8 cellular contexts compared by ENCODE assay signal in the genomic region with DNA sequence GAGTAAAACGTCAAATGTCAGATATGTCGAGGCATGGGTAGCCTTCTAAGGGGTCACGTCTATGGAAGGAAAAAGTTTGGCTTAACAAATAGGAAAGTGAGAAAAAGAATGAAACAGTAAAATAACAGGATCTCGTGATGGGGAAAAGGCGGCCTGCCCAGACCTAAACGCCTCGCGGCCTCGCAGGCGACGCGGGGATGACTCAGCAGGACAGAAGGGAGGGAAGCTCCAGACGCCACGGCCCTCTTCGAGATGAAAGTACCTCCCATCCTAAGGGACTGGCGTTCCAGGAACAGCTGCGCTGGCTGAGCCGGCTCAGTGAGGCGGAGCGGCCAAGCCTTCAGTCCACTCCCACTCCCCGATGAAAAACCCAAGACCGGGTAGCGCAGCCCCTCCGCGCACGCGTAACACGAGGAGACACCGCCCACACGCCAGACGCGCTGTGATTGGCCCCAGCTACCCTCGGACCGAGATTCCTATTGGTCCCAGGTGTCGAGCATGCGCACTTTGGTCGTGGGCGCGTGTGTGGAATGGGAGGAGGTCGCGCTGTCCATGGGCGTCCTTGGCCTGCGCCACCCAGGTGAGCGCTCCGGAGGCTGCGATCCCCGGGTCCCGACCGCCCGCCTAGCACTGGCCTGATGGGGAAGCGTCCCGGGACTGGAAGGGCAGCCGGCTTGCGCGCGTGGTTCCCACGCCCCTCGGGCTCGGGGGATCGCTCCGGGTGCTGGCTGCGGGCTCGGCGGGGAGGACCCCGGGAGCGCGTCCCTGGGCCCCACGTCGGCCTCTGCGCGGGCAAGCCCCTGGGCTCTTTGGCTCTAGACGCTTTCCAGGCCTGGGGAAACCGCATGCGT.
DNase-seq lines count a peak whose midpoint lies in the region; ATAC-seq, FAIRE-seq and TF ChIP-seq lines count a peak whose summit lies in the region.

No MANE protein-coding gene starts in this region.

- H2BK15ac ChIP-seq in H1 (ENCODE audit: low read length): no peak overlapping the region

- TF ChIP-seq CTCF in H1 (IDR thresholded peaks at IDR 0.05; ENCODE audit: control extremely low read depth in 1 of 3, insufficient read depth in 1 of 3, low read depth in 1 of 3, low read length in 3 of 3): no peak

- no peak overlapping the region for H2BK12ac ChIP-seq in H1 (ENCODE audit: low read depth, low read length)

- no peaks in the 10 kb centered on the region for H3K23me2 ChIP-seq in H1 (ENCODE audit: low read depth, low read length)

- H3K9ac ChIP-seq in H1 (replicated peaks in 1 of 4; ENCODE audit: extremely low read depth in 1 of 4, low read depth in 3 of 4, low read length in 3 of 4): peak overlapping the region in 2 of 4 experiments; percentile 38 to 49; a peak in 4 of 7 replicates

- H3K56ac ChIP-seq in H1 (replicated peaks; ENCODE audit: insufficient read length, low read depth, low read length): no peak overlapping the region

- no peaks in the 10 kb centered on the region for H3K4me1 ChIP-seq in H1 (replicated peaks in 1 of 4; ENCODE audit: control insufficient read depth in 3 of 4, insufficient read depth in 4 of 4, low read length in 3 of 4)

- H2BK120ac ChIP-seq in H1 (replicated peaks; ENCODE audit: low read depth, low read length): no peak overlapping the region

- no peak overlapping the region for H4K5ac ChIP-seq in H1 (ENCODE audit: insufficient read length, low read depth, low read length)

- FAIRE-seq in H1 (lab: Jason Lieb, UNC) (no peak), H54 (lab: Jason Lieb, UNC) (no peak)

- no peak for TF ChIP-seq POLR2A in H1 (IDR thresholded peaks at IDR 0.05; ENCODE audit: control extremely low read depth in 1 of 2, low read depth in 2 of 2, low read length in 2 of 2)
- TF ChIP-seq POLR2A in H54 (IDR thresholded peaks at IDR 0.05; ENCODE audit: low read depth, low read length): no peak

- no peak overlapping the region for H2BK20ac ChIP-seq in H1 (ENCODE audit: low read length)

- TF ChIP-seq EP300 in H1 (IDR thresholded peaks at IDR 0.05; ENCODE audit: borderline replicate concordance in 1 of 2, low read depth in 2 of 2, low read length in 2 of 2): no peak

- H3K27me3 ChIP-seq in H1 (replicated peaks in 1 of 4; ENCODE audit: control insufficient read depth in 3 of 4, extremely low read depth in 1 of 4, insufficient read depth in 3 of 4, low read length in 3 of 4): no peaks in the 10 kb centered on the region; a peak in 2 of 7 replicates

- H3K36me3 ChIP-seq in H1 (ENCODE audit: control insufficient read depth in 2 of 4, insufficient read depth in 4 of 4, low read length in 3 of 4): no peaks in the 10 kb centered on the region; a peak in 2 of 8 replicates

- CTCF ChIA-PET in H1 (lab: Charles Lee; ENCODE audit: partially characterized antibody): no interaction called here

- WGBS in H1 (ENCODE audit: extremely low coverage in 1 of 2, insufficient coverage in 1 of 2, insufficient read length in 1 of 2, insufficient replicate concordance in 2 of 2, low coverage in 1 of 2, low lambda C conversion rate in 2 of 2, missing lambda C conversion rate in 1 of 2), 2 experiments: 27% methylated on average over 41 of the region's 74 CpGs; no CpG with 5 or more reads in 1 of the 2 experiments

- H3K4me3 ChIP-seq in GM08714 (ENCODE audit: low read length): peak overlapping the region; percentile 71
- peak overlapping the region in 3 of 4 experiments; percentile 54 to 69 (median 60) for H3K4me3 ChIP-seq in H1 (ENCODE audit: extremely low read depth in 1 of 4, insufficient read depth in 2 of 4, low read depth in 3 of 4, low read length in 4 of 4)

- no peak overlapping the region for H4K91ac ChIP-seq in H1 (replicated peaks; ENCODE audit: insufficient read length, low read length)

- POLR2A ChIA-PET in H1 (lab: Charles Lee; ENCODE audit: partially characterized antibody): no interaction called here

- H3K27ac ChIP-seq in H1 (ENCODE audit: low read depth, low read length): no peak overlapping the region

- H2AFZ ChIP-seq in H1 (ENCODE audit: low read length): peak overlapping the region; percentile 52; the same call in 1 of the 2 replicates

- no peak overlapping the region for H2BK5ac ChIP-seq in H1 (ENCODE audit: low read depth, low read length)

- no peak overlapping the region for H3K23ac ChIP-seq in H1 (ENCODE audit: insufficient read length)

- no peak overlapping the region for H2AK5ac ChIP-seq in H1 (ENCODE audit: low read depth, low read length)

- no peak overlapping the region for H3K14ac ChIP-seq in H1 (ENCODE audit: insufficient read length)

- H3K9me3 ChIP-seq in H1 (ENCODE audit: insufficient read depth in 2 of 2, low read depth in 1 of 2, low read length in 1 of 2): no peaks in the 10 kb centered on the region; a peak in 1 of 4 replicates

- peaks cover 0 to 14% of the 10 kb centered on the region in 2 experiments; a peak in 2 of 4 replicates for H3K79me2 ChIP-seq in H1 (ENCODE audit: control insufficient read depth in 1 of 2, insufficient read depth in 2 of 2, low read length in 2 of 2)

- no peaks in the 10 kb centered on the region for H3K79me1 ChIP-seq in H1 (ENCODE audit: low read depth, low read length)

- H3K4me2 ChIP-seq in H1 (ENCODE audit: insufficient read depth in 1 of 2, low read depth in 2 of 2, low read length in 2 of 2): peak overlapping the region in 1 of 2 experiments; percentile 70; a peak in 2 of 4 replicates

- peak; percentile 99 for DNase-seq in NCI-H2171 treated with DMSO at 0.1 percent for 48 hours (lab: John Stamatoyannopoulos, UW)
- DNase-seq in activated CD8-positive, alpha-beta memory T cell treated with anti-CD3 and anti-CD28 coated beads for 48 hours (ENCODE audit: low read depth in 2 of 3, low spot score in 2 of 3): peak; percentile 44 to 54 (median 52)
- DNase-seq in H1 (ENCODE audit: low read depth in 1 of 2, low spot score in 2 of 2): no peak
- DNase-seq in mesenteric fat pad (ENCODE audit: low spot score): peak; percentile 96
- peak; percentile 67 to 79 for DNase-seq in stimulated activated CD8-positive, alpha-beta memory T cell treated with anti-CD3 and anti-CD28 coated beads, Interleukin-2, amount 100 ng/mL, for 48 hours (ENCODE audit: low read depth in 2 of 2)
- no peak for DNase-seq in H54 (ENCODE audit: insufficient read length, low spot score)

- no peak; a peak in 1 of 4 replicates for TF ChIP-seq RAD21 in H1 (IDR thresholded peaks at IDR 0.05 in 1 of 2, conservative IDR thresholded peaks at IDR 0.05 in 1 of 2; ENCODE audit: low read depth in 2 of 2, low read length in 2 of 2)

- H3K18ac ChIP-seq in H1 (ENCODE audit: extremely low read depth, low read length): no peak overlapping the region

- peak; percentile 89 for ATAC-seq in HG02884 (IDR thresholded peaks at IDR 0.05; ENCODE audit: unreplicated experiment)

- no peaks in the 10 kb centered on the region for H4K20me1 ChIP-seq in H1 (replicated peaks in 1 of 2; ENCODE audit: control insufficient read depth in 1 of 2, insufficient read depth in 2 of 2, low read length in 2 of 2)

- H4K8ac ChIP-seq in H1 (ENCODE audit: extremely low read depth, insufficient read depth, low read length): peak overlapping the region; percentile 45

- no peak overlapping the region for H3K4ac ChIP-seq in H1 (replicated peaks; ENCODE audit: insufficient read length, low read depth, low read length)

TF ChIP-seq in H1, 55 proteins besides CTCF, POLR2A, EP300 and RAD21 (continues in another document):
- no peak for TF ChIP-seq SP2 (IDR thresholded peaks at IDR 0.05; ENCODE audit: low read length)
- peak; percentile 41; the same call in 1 of the 2 replicates for TF ChIP-seq RBBP5 (IDR thresholded peaks at IDR 0.05; ENCODE audit: borderline replicate concordance, low read depth, low read length)
- TF ChIP-seq YY1 (IDR thresholded peaks at IDR 0.05; ENCODE audit: low read depth, low read length): no peak
- no peak for TF ChIP-seq CBX8 (IDR thresholded peaks at IDR 0.05; ENCODE audit: borderline replicate concordance, low read depth, low read length)
- TF ChIP-seq SIX5 (IDR thresholded peaks at IDR 0.05; ENCODE audit: low read depth, low read length): no peak
- TF ChIP-seq, protein P1, sequence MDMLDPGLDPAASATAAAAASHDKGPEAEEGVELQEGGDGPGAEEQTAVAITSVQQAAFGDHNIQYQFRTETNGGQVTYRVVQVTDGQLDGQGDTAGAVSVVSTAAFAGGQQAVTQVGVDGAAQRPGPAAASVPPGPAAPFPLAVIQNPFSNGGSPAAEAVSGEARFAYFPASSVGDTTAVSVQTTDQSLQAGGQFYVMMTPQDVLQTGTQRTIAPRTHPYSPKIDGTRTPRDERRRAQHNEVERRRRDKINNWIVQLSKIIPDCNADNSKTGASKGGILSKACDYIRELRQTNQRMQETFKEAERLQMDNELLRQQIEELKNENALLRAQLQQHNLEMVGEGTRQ (IDR thresholded peaks at IDR 0.05; ENCODE audit: low read length): no peak
- TF ChIP-seq RNF2 (IDR thresholded peaks at IDR 0.05; ENCODE audit: borderline replicate concordance, low read depth, low read length, missing control alignments, poor library complexity, severe bottlenecking): no peak
- no peak for TF ChIP-seq RXRA (IDR thresholded peaks at IDR 0.05; ENCODE audit: insufficient read depth, low read depth, low read length)
- TF ChIP-seq ASH2L (IDR thresholded peaks at IDR 0.05; ENCODE audit: low read length): peak; percentile 42
- TF ChIP-seq SIRT6 (IDR thresholded peaks at IDR 0.05; ENCODE audit: low read length): no peak
- 0 out of 2 replicates have a peak, but pooled peaks have one; percentile 34 for TF ChIP-seq TBP (IDR thresholded peaks at IDR 0.05; ENCODE audit: low read depth, low read length)
- no peak for TF ChIP-seq POLR2AphosphoS5 (IDR thresholded peaks at IDR 0.05; ENCODE audit: low read depth, low read length)
- TF ChIP-seq BACH1 (IDR thresholded peaks at IDR 0.05; ENCODE audit: low read length): peak; percentile 74; the same call in 1 of the 2 replicates
- TF ChIP-seq, protein P2, sequence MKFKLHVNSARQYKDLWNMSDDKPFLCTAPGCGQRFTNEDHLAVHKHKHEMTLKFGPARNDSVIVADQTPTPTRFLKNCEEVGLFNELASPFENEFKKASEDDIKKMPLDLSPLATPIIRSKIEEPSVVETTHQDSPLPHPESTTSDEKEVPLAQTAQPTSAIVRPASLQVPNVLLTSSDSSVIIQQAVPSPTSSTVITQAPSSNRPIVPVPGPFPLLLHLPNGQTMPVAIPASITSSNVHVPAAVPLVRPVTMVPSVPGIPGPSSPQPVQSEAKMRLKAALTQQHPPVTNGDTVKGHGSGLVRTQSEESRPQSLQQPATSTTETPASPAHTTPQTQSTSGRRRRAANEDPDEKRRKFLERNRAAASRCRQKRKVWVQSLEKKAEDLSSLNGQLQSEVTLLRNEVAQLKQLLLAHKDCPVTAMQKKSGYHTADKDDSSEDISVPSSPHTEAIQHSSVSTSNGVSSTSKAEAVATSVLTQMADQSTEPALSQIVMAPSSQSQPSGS (IDR thresholded peaks at IDR 0.05; ENCODE audit: low read length): no peak
- TF ChIP-seq BCL11A (IDR thresholded peaks at IDR 0.05; ENCODE audit: low read depth in 2 of 2, low read length in 2 of 2): no peak
- TF ChIP-seq POU5F1 (IDR thresholded peaks at IDR 0.05; ENCODE audit: low read depth, low read length): no peak
- TF ChIP-seq GABPA (IDR thresholded peaks at IDR 0.05; ENCODE audit: borderline replicate concordance, insufficient read depth, low read length): no peak
- peak; percentile 74 for TF ChIP-seq PHF8 (conservative IDR thresholded peaks at IDR 0.05; ENCODE audit: low read depth, low read length)

Comparison
In these comparisons a context has a peak if more than half of its experiments do, and no peak if none do; other contexts are left out.
1. DNase-seq: peak in NCI-H2171 treated with DMSO at 0.1 percent for 48 hours (single experiment), activated CD8-positive, alpha-beta memory T cell treated with anti-CD3 and anti-CD28 coated beads for 48 hours (3 of 3), mesenteric fat pad (single experiment) and stimulated activated CD8-positive, alpha-beta memory T cell treated with anti-CD3 and anti-CD28 coated beads, Interleukin-2, amount 100 ng/mL, for 48 hours (2 of 2); none in H1 (0 of 2) and H54 (single experiment).